In the genomic region with DNA sequence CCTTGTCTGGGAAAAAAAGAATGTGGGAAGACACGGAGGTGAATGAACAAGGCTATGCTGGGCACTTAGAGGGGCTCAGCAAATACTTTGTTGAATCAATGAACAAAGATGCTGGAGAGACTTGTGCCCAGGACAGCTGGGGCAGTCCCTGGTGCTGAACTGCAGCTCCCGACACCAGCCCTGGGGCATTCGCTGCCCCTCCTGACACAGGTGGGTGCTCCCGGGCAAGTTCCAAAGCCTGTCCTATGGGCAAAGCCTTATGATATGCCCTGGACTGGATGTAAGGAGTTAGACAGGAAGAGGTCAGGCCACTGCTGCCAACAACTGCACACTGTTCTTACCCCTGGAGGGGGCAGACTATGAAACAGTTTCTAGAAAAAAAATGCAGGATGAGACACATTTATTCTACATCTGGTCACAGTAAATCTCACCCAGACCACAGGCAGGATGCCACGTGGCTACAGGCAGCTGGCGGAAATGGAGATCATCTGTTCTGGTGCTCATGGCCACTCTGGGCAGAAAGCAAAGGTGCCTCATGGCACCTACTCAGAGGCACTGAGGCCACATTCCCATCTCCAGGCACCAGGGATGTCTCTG, we compare ENCODE assay signal across 1 cellular context.
TF ChIP-seq lines count a peak whose summit lies in the region.

No MANE protein-coding gene starts in this region.

TF ChIP-seq in HCT116, 20 proteins besides CTCF, POLR2A, EP300 and RAD21 (continued from another document):
- TF ChIP-seq EGR1 (IDR thresholded peaks at IDR 0.05; ENCODE audit: low read depth) (no peak), SIN3A (IDR thresholded peaks at IDR 0.05; ENCODE audit: low read depth) (no peak), EZH2phosphoT487 (IDR thresholded peaks at IDR 0.05; ENCODE audit: borderline replicate concordance) (no peak), POLR2AphosphoS5 (IDR thresholded peaks at IDR 0.05; ENCODE audit: low read depth, low read length) (no peak)
